ENCODE assay signal across 13 cellular contexts in genomic region chr14:23877111-23877510, GRCh38.
DNase-seq lines count a peak whose midpoint lies in the region; ATAC-seq and TF ChIP-seq lines count a peak whose summit lies in the region.
"Had no signal": no experiment of that assay in that cellular context is flagged by ENCODE, and none has a peak within 500 bp of the region (broad histone marks: within the 10 kb centered on the region; RNA-seq: fewer than 3 reads in every experiment).

No MANE protein-coding gene starts in this region.

- intact Hi-C loops in activated T-helper 2 cell treated with anti-CD3 and anti-CD28 coated beads, Interferon-gamma antibody, Interleukin-2, Interleukin-4, amounts not matched to agents 10 μg/mL and 5 μg/mL and 100 μg/mL, durations not matched to agents 14 hours and 24 hours and 36 hours (cut with micrococcal nuclease): loop anchor here (1.0 kb wide), 1 partner anchor 271 kb away; no protein-coding TSS in a partner anchor

- no peaks in the 10 kb centered on the region for H3K36me3 Mint-ChIP-seq in activated T-helper 2 cell treated with anti-CD3 and anti-CD28 coated beads, Interferon-gamma antibody, Interleukin-2, Interleukin-4, amounts not matched to agents 10 μg/mL and 5 μg/mL and 100 μg/mL, durations not matched to agents 14 hours and 24 hours and 36 hours (ENCODE audit: low read depth)
- no peaks in the 10 kb centered on the region for H3K36me3 Mint-ChIP-seq in osteocyte (ENCODE audit: unreplicated experiment)

- peaks cover 26% of the 10 kb centered on the region for H3K4me1 Mint-ChIP-seq in activated T-helper 2 cell treated with anti-CD3 and anti-CD28 coated beads, Interferon-gamma antibody, Interleukin-2, Interleukin-4, amounts not matched to agents 10 μg/mL and 5 μg/mL and 100 μg/mL, durations not matched to agents 14 hours and 24 hours and 36 hours (ENCODE audit: low read depth)
- no peaks in the 10 kb centered on the region for H3K4me1 Mint-ChIP-seq in osteocyte (ENCODE audit: unreplicated experiment)

- no peak for TF ChIP-seq CTCF in osteocyte (IDR thresholded peaks at IDR 0.05)

- peaks cover 4% of the 10 kb centered on the region for H3K9me3 Mint-ChIP-seq in activated T-helper 2 cell treated with anti-CD3 and anti-CD28 coated beads, Interferon-gamma antibody, Interleukin-2, Interleukin-4, amounts not matched to agents 10 μg/mL and 5 μg/mL and 100 μg/mL, durations not matched to agents 14 hours and 24 hours and 36 hours
- H3K9me3 Mint-ChIP-seq in osteocyte (ENCODE audit: unreplicated experiment): peaks cover 6% of the 10 kb centered on the region
- H3K9me3 Mint-ChIP-seq: CD4-positive, alpha-beta T cell had no signal

- ATAC-seq in GM18868 (IDR thresholded peaks at IDR 0.05; ENCODE audit: unreplicated experiment): peak; percentile 75
- ATAC-seq in GM21367 (IDR thresholded peaks at IDR 0.05; ENCODE audit: unreplicated experiment): peak; percentile 57
- ATAC-seq in HG02973 (IDR thresholded peaks at IDR 0.05; ENCODE audit: unreplicated experiment): peak; percentile 44

- H3K27me3 Mint-ChIP-seq in activated T-helper 2 cell treated with anti-CD3 and anti-CD28 coated beads, Interferon-gamma antibody, Interleukin-2, Interleukin-4, amounts not matched to agents 10 μg/mL and 5 μg/mL and 100 μg/mL, durations not matched to agents 14 hours and 24 hours and 36 hours (ENCODE audit: low read depth): no peaks in the 10 kb centered on the region
- peaks cover 39% of the 10 kb centered on the region for H3K27me3 Mint-ChIP-seq in osteocyte (ENCODE audit: unreplicated experiment)

- H3K4me3 Mint-ChIP-seq in activated T-helper 2 cell treated with anti-CD3 and anti-CD28 coated beads, Interferon-gamma antibody, Interleukin-2, Interleukin-4, amounts not matched to agents 10 μg/mL and 5 μg/mL and 100 μg/mL, durations not matched to agents 14 hours and 24 hours and 36 hours (ENCODE audit: low read depth): no peak overlapping the region
- no peak overlapping the region for H3K4me3 Mint-ChIP-seq in osteocyte (ENCODE audit: unreplicated experiment)
- H3K4me3 Mint-ChIP-seq: CD4-positive, alpha-beta T cell had no signal

- peak overlapping the region; percentile 86 for H3K27ac Mint-ChIP-seq in activated T-helper 2 cell treated with anti-CD3 and anti-CD28 coated beads, Interferon-gamma antibody, Interleukin-2, Interleukin-4, amounts not matched to agents 10 μg/mL and 5 μg/mL and 100 μg/mL, durations not matched to agents 14 hours and 24 hours and 36 hours
- H3K27ac Mint-ChIP-seq in osteocyte (ENCODE audit: unreplicated experiment): no peak overlapping the region
- H3K27ac Mint-ChIP-seq: CD4-positive, alpha-beta T cell had no signal

- no peak for DNase-seq in activated T-helper 2 cell treated with anti-CD3 and anti-CD28 coated beads, Interferon-gamma antibody, Interleukin-2, Interleukin-4, amounts not matched to agents 10 μg/mL and 5 μg/mL and 100 μg/mL, durations not matched to agents 14 hours and 24 hours and 36 hours (ENCODE audit: low spot score)
- DNase-seq in GF-D8 (lab: John Stamatoyannopoulos, UW) (no peak), osteocyte (ENCODE audit: extremely low spot score, unreplicated experiment) (no peak), NCI-H2029 (lab: John Stamatoyannopoulos, UW) (no peak)
- DNase-seq: amygdala; CD4-positive, alpha-beta T cell; IMR-90; NCI-H1105; NCI-H524 treated with DMSO at 0.1 percent for 48 hours; tibial artery had no signal
